1 cellular context compared by ENCODE assay signal in genomic region chr1:8361198-8361849, GRCh38.
TF ChIP-seq lines count a peak whose summit lies in the region.

No MANE protein-coding gene starts in this region.

TF ChIP-seq in HepG2, 621 proteins besides CTCF, POLR2A, EP300 and RAD21:
- TF ChIP-seq ZNF619 (CRISPR knock-in tag; IDR thresholded peaks at IDR 0.05) (no peak), ZNF720 (CRISPR knock-in tag; IDR thresholded peaks at IDR 0.05) (no peak), TFDP2 (CRISPR knock-in tag; IDR thresholded peaks at IDR 0.05) (no peak), THAP8 (CRISPR knock-in tag; IDR thresholded peaks at IDR 0.05; ENCODE audit: borderline replicate concordance) (no peak), HOXA5 (CRISPR knock-in tag; IDR thresholded peaks at IDR 0.05) (no peak), RXRA (CRISPR knock-in tag; IDR thresholded peaks at IDR 0.05) (no peak), FOXC1 (CRISPR knock-in tag; IDR thresholded peaks at IDR 0.05; ENCODE audit: borderline replicate concordance) (no peak), TRIM24 (CRISPR knock-in tag; IDR thresholded peaks at IDR 0.05) (no peak), SMAD9 (CRISPR knock-in tag; IDR thresholded peaks at IDR 0.05) (no peak), AGO2 (optimal IDR thresholded peaks at IDR 0.05; ENCODE audit: low read depth, low read length) (no peak), GLMP (CRISPR knock-in tag; IDR thresholded peaks at IDR 0.05; ENCODE audit: borderline replicate concordance) (no peak), ZNF577 (CRISPR knock-in tag; IDR thresholded peaks at IDR 0.05; ENCODE audit: borderline replicate concordance, low read depth) (no peak), NAIF1 (CRISPR knock-in tag; IDR thresholded peaks at IDR 0.05; ENCODE audit: borderline replicate concordance) (no peak), REL (CRISPR knock-in tag; conservative IDR thresholded peaks at IDR 0.05) (no peak), CSRNP1 (CRISPR knock-in tag; IDR thresholded peaks at IDR 0.05) (no peak), DNMT3B (CRISPR knock-in tag; conservative IDR thresholded peaks at IDR 0.05) (no peak), WIZ (CRISPR knock-in tag; IDR thresholded peaks at IDR 0.05) (no peak)
